Comparison of ENCODE assay signal across 11 cellular contexts in the genomic region with DNA sequence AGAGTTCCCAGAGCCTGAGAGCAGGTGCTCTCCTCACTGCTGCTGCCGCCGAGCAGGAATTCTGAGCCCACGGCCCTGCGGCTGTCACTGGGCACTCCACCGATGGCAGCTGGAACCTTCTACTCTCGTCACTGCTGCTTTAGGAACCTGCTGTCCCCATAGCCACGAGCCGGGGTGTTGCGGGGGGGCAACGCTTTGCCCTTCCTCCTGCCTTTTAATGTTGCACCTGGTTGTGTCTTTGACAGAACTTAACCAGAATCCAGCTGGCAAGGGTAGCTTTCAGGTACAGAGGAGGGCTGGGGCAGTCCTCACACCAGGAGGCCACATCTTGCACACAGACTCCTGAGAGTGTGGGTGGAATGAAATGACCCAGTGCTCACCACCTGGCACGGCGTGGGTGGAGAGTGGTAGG. TPM values are rescaled to one million over a fixed set of nuclear protein-coding genes. Genes with fewer than 3 reads are reported as not detected.
DNase-seq lines count a peak whose midpoint lies in the region; ATAC-seq and TF ChIP-seq lines count a peak whose summit lies in the region.
"Had no signal": no experiment of that assay in that cellular context is flagged by ENCODE, and none has a peak within 500 bp of the region (broad histone marks: within the 10 kb centered on the region; RNA-seq: fewer than 3 reads in every experiment).

No MANE protein-coding gene starts in this region.

- H3K27ac Mint-ChIP-seq in activated naive CD8-positive, alpha-beta T cell treated with anti-CD3 and anti-CD28 coated beads, Interleukin-2, amount 10 ng/mL, durations not matched to agents 7 days and 5 days: peak overlapping the region; percentile 72
- H3K27ac Mint-ChIP-seq in stimulated activated effector memory CD8-positive, alpha-beta T cell treated with anti-CD3 and anti-CD28 coated beads, Interleukin-12 subunit alpha, Interleukin-12 subunit beta, amount 100 ng/mL, for 72 hours: peak overlapping the region; percentile 87
- H3K27ac Mint-ChIP-seq in GM23338: no peak overlapping the region

- no peaks in the 10 kb centered on the region for H3F3A ChIP-seq in GM23338 (replicated peaks; ENCODE audit: low read depth)

- H3K36me3 ChIP-seq in GM23338 (ENCODE audit: insufficient read depth): no peaks in the 10 kb centered on the region

- H3K27me3 ChIP-seq in HL-60 (ENCODE audit: insufficient read depth, poor library complexity, severe bottlenecking) (no peaks in the 10 kb centered on the region), GM23338 (ENCODE audit: insufficient read depth) (no peaks in the 10 kb centered on the region)
- H3K27me3 ChIP-seq: hepatocyte had no signal

- peaks cover 25% of the 10 kb centered on the region for H3K36me3 Mint-ChIP-seq in activated naive CD8-positive, alpha-beta T cell treated with anti-CD3 and anti-CD28 coated beads, Interleukin-2, amount 10 ng/mL, durations not matched to agents 7 days and 5 days
- H3K36me3 Mint-ChIP-seq in stimulated activated effector memory CD8-positive, alpha-beta T cell treated with anti-CD3 and anti-CD28 coated beads, Interleukin-12 subunit alpha, Interleukin-12 subunit beta, amount 100 ng/mL, for 72 hours: peaks cover 65% of the 10 kb centered on the region
- no peaks in the 10 kb centered on the region; the same call in 2 of the 3 replicates for H3K36me3 Mint-ChIP-seq in GM23338 (ENCODE audit: low read depth)

- H3K4me3 ChIP-seq in HL-60 (replicated peaks; ENCODE audit: insufficient read depth, low read length): no peak overlapping the region
- no peak overlapping the region for H3K4me3 ChIP-seq in GM23338
- H3K4me3 ChIP-seq: hepatocyte had no signal

- H3K4me1 Mint-ChIP-seq in activated naive CD8-positive, alpha-beta T cell treated with anti-CD3 and anti-CD28 coated beads, Interleukin-2, amount 10 ng/mL, durations not matched to agents 7 days and 5 days: peaks cover 78% of the 10 kb centered on the region
- H3K4me1 Mint-ChIP-seq in stimulated activated effector memory CD8-positive, alpha-beta T cell treated with anti-CD3 and anti-CD28 coated beads, Interleukin-12 subunit alpha, Interleukin-12 subunit beta, amount 100 ng/mL, for 72 hours: peaks cover 96% of the 10 kb centered on the region
- peaks cover 82% of the 10 kb centered on the region for H3K4me1 Mint-ChIP-seq in GM23338

- ATAC-seq in activated naive CD8-positive, alpha-beta T cell treated with anti-CD3 and anti-CD28 coated beads, Interleukin-2, amount 10 ng/mL, durations not matched to agents 7 days and 5 days (ENCODE audit: low read depth): peak; percentile 11
- no peak for ATAC-seq in stimulated activated effector memory CD8-positive, alpha-beta T cell treated with anti-CD3 and anti-CD28 coated beads, Interleukin-12 subunit alpha, Interleukin-12 subunit beta, amount 100 ng/mL, for 72 hours
- ATAC-seq in GM23338: no peak

- no peak overlapping the region for H2AFZ ChIP-seq in GM23338
- H2AFZ ChIP-seq: hepatocyte had no signal

- no peaks in the 10 kb centered on the region for H3K9me2 ChIP-seq in GM23338 (ENCODE audit: insufficient read depth)

- H3K27me3 Mint-ChIP-seq in activated naive CD8-positive, alpha-beta T cell treated with anti-CD3 and anti-CD28 coated beads, Interleukin-2, amount 10 ng/mL, durations not matched to agents 7 days and 5 days: no peaks in the 10 kb centered on the region
- H3K27me3 Mint-ChIP-seq in GM23338 (ENCODE audit: insufficient read depth, low read depth, poor library complexity): peaks cover 11% of the 10 kb centered on the region

- H4K20me1 ChIP-seq in GM23338 (replicated peaks; ENCODE audit: insufficient read depth): peaks cover 50% of the 10 kb centered on the region

- no peak overlapping the region for H3K4me2 ChIP-seq in GM23338
- H3K4me2 ChIP-seq: hepatocyte had no signal

- TF ChIP-seq CTCF in HL-60 (IDR thresholded peaks at IDR 0.05; ENCODE audit: insufficient read depth, low read length) (no peak), GM23338 (conservative IDR thresholded peaks at IDR 0.05; ENCODE audit: low read depth in 2 of 2) (no peak)

- H3K9me3 Mint-ChIP-seq in activated naive CD8-positive, alpha-beta T cell treated with anti-CD3 and anti-CD28 coated beads, Interleukin-2, amount 10 ng/mL, durations not matched to agents 7 days and 5 days: no peaks in the 10 kb centered on the region
- H3K9me3 Mint-ChIP-seq in stimulated activated effector memory CD8-positive, alpha-beta T cell treated with anti-CD3 and anti-CD28 coated beads, Interleukin-12 subunit alpha, Interleukin-12 subunit beta, amount 100 ng/mL, for 72 hours: no peaks in the 10 kb centered on the region
- H3K9me3 Mint-ChIP-seq in GM23338: no peaks in the 10 kb centered on the region; the same call in 2 of the 3 replicates

- peak; percentile 67 for DNase-seq in activated CD8-positive, alpha-beta memory T cell treated with anti-CD3 and anti-CD28 coated beads for 24 hours
- no peak for DNase-seq in activated CD8-positive, alpha-beta memory T cell treated with anti-CD3 and anti-CD28 coated beads, Interleukin-2, amount 50 U/mL, for 48 hours
- DNase-seq in HL-60 (ENCODE audit: low read depth in 1 of 2, low spot score in 1 of 2): no peak
- DNase-seq in activated naive CD8-positive, alpha-beta T cell treated with anti-CD3 and anti-CD28 coated beads, Interleukin-2, amount 10 ng/mL, durations not matched to agents 7 days and 5 days: no peak
- no peak for DNase-seq in stimulated activated effector memory CD8-positive, alpha-beta T cell treated with anti-CD3 and anti-CD28 coated beads, Interleukin-12 subunit alpha, Interleukin-12 subunit beta, amount 100 ng/mL, for 72 hours (ENCODE audit: low spot score in 2 of 2)
- no peak for DNase-seq in GM23338 (ENCODE audit: low spot score)
- no peak for DNase-seq in NCI-H2171 (lab: John Stamatoyannopoulos, UW)
- no peak for DNase-seq in COR-L47 (lab: John Stamatoyannopoulos, UW)
- DNase-seq: NCI-H69, small intestine had no signal

- peaks cover 98% of the 10 kb centered on the region for H3K79me2 ChIP-seq in GM23338 (replicated peaks; ENCODE audit: insufficient read depth)

- H3K4me3 Mint-ChIP-seq in activated naive CD8-positive, alpha-beta T cell treated with anti-CD3 and anti-CD28 coated beads, Interleukin-2, amount 10 ng/mL, durations not matched to agents 7 days and 5 days: peak overlapping the region; percentile 80
- peak overlapping the region; percentile 70 for H3K4me3 Mint-ChIP-seq in stimulated activated effector memory CD8-positive, alpha-beta T cell treated with anti-CD3 and anti-CD28 coated beads, Interleukin-12 subunit alpha, Interleukin-12 subunit beta, amount 100 ng/mL, for 72 hours
- no peak overlapping the region for H3K4me3 Mint-ChIP-seq in GM23338

- peaks cover 26% of the 10 kb centered on the region for H3K4me1 ChIP-seq in GM23338 (ENCODE audit: insufficient read depth)

- H3K27ac ChIP-seq in HL-60 (replicated peaks): peak overlapping the region; percentile 66
- H3K27ac ChIP-seq in GM23338 (ENCODE audit: low read depth): no peak overlapping the region
- H3K27ac ChIP-seq: hepatocyte had no signal

- POLR2A ChIA-PET in activated naive CD8-positive, alpha-beta T cell treated with anti-CD3 and anti-CD28 coated beads, Interleukin-2, amount 10 ng/mL, durations not matched to agents 7 days and 5 days (lab: Charles Lee): interaction anchor here (1.0 to 4.3 kb wide), 12 partner anchors 9 to 33 kb away, joined by 3 to 30 read pairs (median 5); no protein-coding TSS in a partner anchor

TF ChIP-seq in GM23338, 12 proteins besides CTCF, POLR2A, EP300 and RAD21 (continues in another document):
- TF ChIP-seq, protein P1, sequence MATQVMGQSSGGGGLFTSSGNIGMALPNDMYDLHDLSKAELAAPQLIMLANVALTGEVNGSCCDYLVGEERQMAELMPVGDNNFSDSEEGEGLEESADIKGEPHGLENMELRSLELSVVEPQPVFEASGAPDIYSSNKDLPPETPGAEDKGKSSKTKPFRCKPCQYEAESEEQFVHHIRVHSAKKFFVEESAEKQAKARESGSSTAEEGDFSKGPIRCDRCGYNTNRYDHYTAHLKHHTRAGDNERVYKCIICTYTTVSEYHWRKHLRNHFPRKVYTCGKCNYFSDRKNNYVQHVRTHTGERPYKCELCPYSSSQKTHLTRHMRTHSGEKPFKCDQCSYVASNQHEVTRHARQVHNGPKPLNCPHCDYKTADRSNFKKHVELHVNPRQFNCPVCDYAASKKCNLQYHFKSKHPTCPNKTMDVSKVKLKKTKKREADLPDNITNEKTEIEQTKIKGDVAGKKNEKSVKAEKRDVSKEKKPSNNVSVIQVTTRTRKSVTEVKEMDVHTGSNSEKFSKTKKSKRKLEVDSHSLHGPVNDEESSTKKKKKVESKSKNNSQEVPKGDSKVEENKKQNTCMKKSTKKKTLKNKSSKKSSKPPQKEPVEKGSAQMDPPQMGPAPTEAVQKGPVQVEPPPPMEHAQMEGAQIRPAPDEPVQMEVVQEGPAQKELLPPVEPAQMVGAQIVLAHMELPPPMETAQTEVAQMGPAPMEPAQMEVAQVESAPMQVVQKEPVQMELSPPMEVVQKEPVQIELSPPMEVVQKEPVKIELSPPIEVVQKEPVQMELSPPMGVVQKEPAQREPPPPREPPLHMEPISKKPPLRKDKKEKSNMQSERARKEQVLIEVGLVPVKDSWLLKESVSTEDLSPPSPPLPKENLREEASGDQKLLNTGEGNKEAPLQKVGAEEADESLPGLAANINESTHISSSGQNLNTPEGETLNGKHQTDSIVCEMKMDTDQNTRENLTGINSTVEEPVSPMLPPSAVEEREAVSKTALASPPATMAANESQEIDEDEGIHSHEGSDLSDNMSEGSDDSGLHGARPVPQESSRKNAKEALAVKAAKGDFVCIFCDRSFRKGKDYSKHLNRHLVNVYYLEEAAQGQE (IDR thresholded peaks at IDR 0.05; ENCODE audit: unreplicated experiment): no peak
- TF ChIP-seq, protein P2, sequence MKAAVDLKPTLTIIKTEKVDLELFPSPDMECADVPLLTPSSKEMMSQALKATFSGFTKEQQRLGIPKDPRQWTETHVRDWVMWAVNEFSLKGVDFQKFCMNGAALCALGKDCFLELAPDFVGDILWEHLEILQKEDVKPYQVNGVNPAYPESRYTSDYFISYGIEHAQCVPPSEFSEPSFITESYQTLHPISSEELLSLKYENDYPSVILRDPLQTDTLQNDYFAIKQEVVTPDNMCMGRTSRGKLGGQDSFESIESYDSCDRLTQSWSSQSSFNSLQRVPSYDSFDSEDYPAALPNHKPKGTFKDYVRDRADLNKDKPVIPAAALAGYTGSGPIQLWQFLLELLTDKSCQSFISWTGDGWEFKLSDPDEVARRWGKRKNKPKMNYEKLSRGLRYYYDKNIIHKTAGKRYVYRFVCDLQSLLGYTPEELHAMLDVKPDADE (IDR thresholded peaks at IDR 0.05): no peak
- TF ChIP-seq JUNB (IDR thresholded peaks at IDR 0.05; ENCODE audit: unreplicated experiment): no peak
- TF ChIP-seq CREB1 (CRISPR knock-in tag; IDR thresholded peaks at IDR 0.05; ENCODE audit: low read depth): no peak
- no peak for TF ChIP-seq EZH2phosphoT487 (IDR thresholded peaks at IDR 0.05; ENCODE audit: unreplicated experiment)

RNA-seq across cellular contexts. Expression of a gene that starts 32.4 kb away (rescaled TPM):
- 10 to 100 TPM; 69.6 to 70.0 TPM for total RNA-seq in activated naive CD8-positive, alpha-beta T cell treated with anti-CD3 and anti-CD28 coated beads, Interleukin-2, amount 10 ng/mL, durations not matched to agents 7 days and 5 days
- 59.9 and 62.4 TPM in 2 replicates for total RNA-seq in GM23338 (2014; rRNA removed; shearing (Covaris generic))
- 26.9 and 28.4 TPM in 2 replicates for polyA plus RNA-seq in GM23338 (2016; fragmentation: Nextera tagmentation; extraction: Ambion mirVana)
